21 cellular contexts compared by ENCODE assay signal in the genomic region with DNA sequence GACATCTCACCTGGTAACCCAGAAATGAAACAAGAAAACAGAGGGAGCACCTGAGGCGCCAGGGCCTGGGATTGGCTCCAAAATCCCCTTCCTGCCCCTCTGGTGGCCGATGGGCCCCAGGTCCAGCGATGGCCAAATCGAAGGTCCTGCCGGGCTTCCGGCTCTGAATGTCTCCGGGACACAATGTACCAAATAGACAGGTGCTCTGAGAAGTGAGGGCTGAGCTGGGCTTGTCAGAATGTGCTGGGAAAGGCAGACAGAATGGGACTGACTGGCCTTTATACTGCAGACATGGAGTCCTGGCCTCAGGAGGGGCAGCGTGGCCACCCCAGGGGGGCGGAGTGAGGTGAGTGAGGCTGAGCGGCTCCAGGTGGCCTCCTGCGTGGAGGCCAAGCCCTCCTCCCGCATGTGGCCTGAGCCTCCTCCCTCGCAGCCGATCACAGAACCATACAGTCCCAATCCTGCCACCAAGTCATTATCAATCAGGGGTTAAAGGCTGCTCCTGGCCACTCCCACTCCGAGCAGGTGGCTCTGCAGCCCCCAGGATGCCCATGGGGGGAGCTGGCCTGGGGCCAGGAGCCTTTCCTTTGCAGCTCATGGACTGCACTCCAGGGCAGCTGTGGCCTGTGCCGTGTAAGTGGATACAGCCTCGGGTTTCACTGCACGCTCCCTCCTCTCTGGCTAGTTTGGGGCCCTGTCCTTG.
A peak's percentile ranks its signal among the peaks of the same experiment; 100 is the strongest.
DNase-seq lines count a peak whose midpoint lies in the region; ATAC-seq and TF ChIP-seq lines count a peak whose summit lies in the region.
"Had no signal": no experiment of that assay in that cellular context is flagged by ENCODE, and none has a peak within 500 bp of the region (broad histone marks: within the 10 kb centered on the region; RNA-seq: fewer than 3 reads in every experiment).

No MANE protein-coding gene starts in this region.

- WGBS in SK-N-SH (ENCODE audit: low lambda C conversion rate), result 36% methylated on average over 6 of the region's 18 CpGs
- WGBS in sigmoid colon, 2 donors, result 78 to 85% methylated on average over 18 of the region's 18 CpGs

- no peak overlapping the region for H3K27ac ChIP-seq in SK-N-SH (ENCODE audit: low read depth in 2 of 2, low read length in 1 of 2)
- H3K27ac ChIP-seq in sigmoid colon, result no peak overlapping the region

- no peak overlapping the region for H2AFZ ChIP-seq in SK-N-SH (ENCODE audit: low read depth)

- H3K9me3 Mint-ChIP-seq in WTC11, result peaks cover 13% of the 10 kb centered on the region
- H3K9me3 Mint-ChIP-seq in natural killer cell, result no peaks in the 10 kb centered on the region
- H3K9me3 Mint-ChIP-seq: activated CD8-positive, alpha-beta T cell treated with anti-CD3 and anti-CD28 coated beads for 36 hours; type B pancreatic cell had no signal

- H3K36me3 Mint-ChIP-seq in WTC11, result peaks cover 10% of the 10 kb centered on the region
- no peaks in the 10 kb centered on the region for H3K36me3 Mint-ChIP-seq in natural killer cell
- H3K36me3 Mint-ChIP-seq: naive thymus-derived CD4-positive, alpha-beta T cell; type B pancreatic cell had no signal

- H3K4me3 Mint-ChIP-seq in WTC11 (no peak overlapping the region), natural killer cell (no peak overlapping the region)
- H3K4me3 Mint-ChIP-seq: activated CD8-positive, alpha-beta T cell treated with anti-CD3 and anti-CD28 coated beads for 36 hours; activated naive CD8-positive, alpha-beta T cell treated with anti-CD3 and anti-CD28 coated beads, Interleukin-2, amount 50 U/mL, for 24 hours; naive thymus-derived CD4-positive, alpha-beta T cell; stimulated activated naive B cell treated with anti-CD40 and anti-IgM and Interleukin-4, amounts not matched to agents 10 μg/mL and 1 μg/mL and 100 μg/mL, for 72 hours; type B pancreatic cell had no signal

- no peaks in the 10 kb centered on the region for H3K9me3 ChIP-seq in SK-N-SH
- peaks cover 0 to 5% (median 0%) of the 10 kb centered on the region in 4 donors for H3K9me3 ChIP-seq in sigmoid colon

- H3K36me3 ChIP-seq in SK-N-SH (replicated peaks in 1 of 2; ENCODE audit: control insufficient read depth in 1 of 2, insufficient read depth in 2 of 2, low read length in 1 of 2), result no peaks in the 10 kb centered on the region
- no peaks in the 10 kb centered on the region for H3K36me3 ChIP-seq in sigmoid colon

- TF ChIP-seq EP300 in SK-N-SH (IDR thresholded peaks at IDR 0.05; ENCODE audit: borderline replicate concordance in 1 of 2, low read depth in 1 of 2, low read length in 1 of 2) (no peak), sigmoid colon (IDR thresholded peaks at IDR 0.05) (no peak)

- H3K4me2 ChIP-seq in SK-N-SH, result no peak overlapping the region

- no peak for TF ChIP-seq CTCF in SK-N-SH (IDR thresholded peaks at IDR 0.05)
- TF ChIP-seq CTCF in WTC11 (IDR thresholded peaks at IDR 0.05), result no peak
- no peak for TF ChIP-seq CTCF in sigmoid colon (IDR thresholded peaks at IDR 0.05)
- no peak for TF ChIP-seq CTCF in natural killer cell (IDR thresholded peaks at IDR 0.05)

- POLR2A ChIA-PET in SK-N-SH (lab: Yijun Ruan, JAX) (no interaction called here), WTC11 (lab: Charles Lee) (no interaction called here)

- H3F3A ChIP-seq in SK-N-SH (replicated peaks; ENCODE audit: insufficient read depth), result no peaks in the 10 kb centered on the region

- no peaks in the 10 kb centered on the region for H3K27me3 ChIP-seq in SK-N-SH (ENCODE audit: insufficient read depth)
- H3K27me3 ChIP-seq in sigmoid colon, result no peaks in the 10 kb centered on the region

- H3K9ac ChIP-seq in SK-N-SH, result no peak overlapping the region

- H3K4me1 ChIP-seq in SK-N-SH (ENCODE audit: control insufficient read depth in 1 of 2, insufficient read depth in 2 of 2, low read depth in 1 of 2, low read length in 1 of 2), result peaks cover 0 to 11% of the 10 kb centered on the region in 2 experiments; a peak in 1 of 4 replicates
- H3K4me1 ChIP-seq in sigmoid colon, result no peaks in the 10 kb centered on the region

- no peaks in the 10 kb centered on the region for H4K20me1 ChIP-seq in SK-N-SH (ENCODE audit: insufficient read depth)

- H3K27me3 Mint-ChIP-seq in WTC11 (ENCODE audit: low read depth), result peaks cover 5% of the 10 kb centered on the region; the same call in 1 of the 2 replicates
- H3K27me3 Mint-ChIP-seq in natural killer cell (ENCODE audit: low read depth in 2 of 2), result peaks cover under 1 to 8% of the 10 kb centered on the region in 2 donors

- no peak overlapping the region for H3K4me3 ChIP-seq in SK-N-SH (ENCODE audit: low read depth in 2 of 2, low read length in 1 of 2)
- H3K4me3 ChIP-seq in sigmoid colon, result no peak overlapping the region
- H3K4me3 ChIP-seq: GM12878 had no signal

- DNase-seq in SK-N-SH, result peak; percentile 38
- peak; percentile 80 for DNase-seq in NCI-H146 (lab: John Stamatoyannopoulos, UW)
- no peak for DNase-seq in WTC11 (ENCODE audit: low spot score)
- DNase-seq in sigmoid colon, result peak; percentile 50
- DNase-seq in natural killer cell, result no peak
- DNase-seq: ACHN; activated CD8-positive, alpha-beta T cell treated with anti-CD3 and anti-CD28 coated beads for 36 hours; activated naive CD8-positive, alpha-beta T cell treated with anti-CD3 and anti-CD28 coated beads, Interleukin-2, amount 50 U/mL, for 24 hours; activated T-cell treated with anti-CD3 and anti-CD28 coated beads, Interleukin-2, amount 50 U/mL, for 48 hours; GDM1; mammary epithelial cell; naive thymus-derived CD4-positive, alpha-beta T cell; NCI-H1694 treated with DMSO at 0.1 percent for 48 hours; NK-92 treated with Interleukin-12 subunit alpha and Interleukin-12 subunit beta, amount 100 ng/mL, for 24 hours; stimulated activated naive B cell treated with anti-CD40 and anti-IgM and Interleukin-4, amounts not matched to agents 10 μg/mL and 1 μg/mL and 100 μg/mL, for 72 hours had no signal

- H3K9me2 ChIP-seq in SK-N-SH, result no peaks in the 10 kb centered on the region

- no peak for TF ChIP-seq POLR2A in sigmoid colon (IDR thresholded peaks at IDR 0.05)

- ATAC-seq in SK-N-SH treated with all-trans-retinoic acid at 6 μM for 48 hours (no peak), WTC11 (peak; percentile 20; the same call in 1 of the 2 replicates), natural killer cell (no peak), HG02852 (IDR thresholded peaks at IDR 0.05; ENCODE audit: unreplicated experiment) (no peak), GM19035 (IDR thresholded peaks at IDR 0.05; ENCODE audit: unreplicated experiment) (no peak)
- ATAC-seq: activated CD8-positive, alpha-beta T cell treated with anti-CD3 and anti-CD28 coated beads for 36 hours; activated naive CD8-positive, alpha-beta T cell treated with anti-CD3 and anti-CD28 coated beads, Interleukin-2, amount 50 U/mL, for 24 hours; esophagus mucosa; GM12878; naive thymus-derived CD4-positive, alpha-beta T cell; stimulated activated naive B cell treated with anti-CD40 and anti-IgM and Interleukin-4, amounts not matched to agents 10 μg/mL and 1 μg/mL and 100 μg/mL, for 72 hours had no signal

- no peaks in the 10 kb centered on the region for H3K79me2 ChIP-seq in SK-N-SH (ENCODE audit: insufficient read depth)

- no peak for TF ChIP-seq RAD21 in SK-N-SH (IDR thresholded peaks at IDR 0.05; ENCODE audit: low read length)

- CTCF ChIA-PET in SK-N-SH (lab: Yijun Ruan, JAX), result no interaction called here
- CTCF ChIA-PET in WTC11 (lab: Charles Lee), result no interaction called here

- H3K4me1 Mint-ChIP-seq in WTC11 (peaks cover 10% of the 10 kb centered on the region; the same call in 1 of the 2 replicates), natural killer cell (no peaks in the 10 kb centered on the region)

- intact Hi-C loops in sigmoid colon (cut with DNase I) (no loop called here), natural killer cell (cut with micrococcal nuclease) (no loop called here)

- no peak overlapping the region for H3K27ac Mint-ChIP-seq in WTC11
- H3K27ac Mint-ChIP-seq in natural killer cell, result no peak overlapping the region
- H3K27ac Mint-ChIP-seq: activated CD8-positive, alpha-beta T cell treated with anti-CD3 and anti-CD28 coated beads for 36 hours; activated naive CD8-positive, alpha-beta T cell treated with anti-CD3 and anti-CD28 coated beads, Interleukin-2, amount 50 U/mL, for 24 hours; naive thymus-derived CD4-positive, alpha-beta T cell; stimulated activated naive B cell treated with anti-CD40 and anti-IgM and Interleukin-4, amounts not matched to agents 10 μg/mL and 1 μg/mL and 100 μg/mL, for 72 hours; type B pancreatic cell had no signal

TF ChIP-seq in SK-N-SH, 30 proteins besides CTCF, POLR2A, EP300 and RAD21 (continues in another document):
- TF ChIP-seq, protein P1, sequence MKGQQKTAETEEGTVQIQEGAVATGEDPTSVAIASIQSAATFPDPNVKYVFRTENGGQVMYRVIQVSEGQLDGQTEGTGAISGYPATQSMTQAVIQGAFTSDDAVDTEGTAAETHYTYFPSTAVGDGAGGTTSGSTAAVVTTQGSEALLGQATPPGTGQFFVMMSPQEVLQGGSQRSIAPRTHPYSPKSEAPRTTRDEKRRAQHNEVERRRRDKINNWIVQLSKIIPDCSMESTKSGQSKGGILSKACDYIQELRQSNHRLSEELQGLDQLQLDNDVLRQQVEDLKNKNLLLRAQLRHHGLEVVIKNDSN (IDR thresholded peaks at IDR 0.05; ENCODE audit: borderline replicate concordance, low read depth), result no peak
- TF ChIP-seq GATA2 (CRISPR knock-in tag; IDR thresholded peaks at IDR 0.05) (no peak), EZH2phosphoT487 (IDR thresholded peaks at IDR 0.05; ENCODE audit: borderline replicate concordance, low read depth) (no peak)

TF ChIP-seq in SK-N-SH treated with all-trans-retinoic acid at 6 μM for 48 hours, 23 proteins besides CTCF, POLR2A, EP300 and RAD21 (continues in another document):
- TF ChIP-seq, protein P2, sequence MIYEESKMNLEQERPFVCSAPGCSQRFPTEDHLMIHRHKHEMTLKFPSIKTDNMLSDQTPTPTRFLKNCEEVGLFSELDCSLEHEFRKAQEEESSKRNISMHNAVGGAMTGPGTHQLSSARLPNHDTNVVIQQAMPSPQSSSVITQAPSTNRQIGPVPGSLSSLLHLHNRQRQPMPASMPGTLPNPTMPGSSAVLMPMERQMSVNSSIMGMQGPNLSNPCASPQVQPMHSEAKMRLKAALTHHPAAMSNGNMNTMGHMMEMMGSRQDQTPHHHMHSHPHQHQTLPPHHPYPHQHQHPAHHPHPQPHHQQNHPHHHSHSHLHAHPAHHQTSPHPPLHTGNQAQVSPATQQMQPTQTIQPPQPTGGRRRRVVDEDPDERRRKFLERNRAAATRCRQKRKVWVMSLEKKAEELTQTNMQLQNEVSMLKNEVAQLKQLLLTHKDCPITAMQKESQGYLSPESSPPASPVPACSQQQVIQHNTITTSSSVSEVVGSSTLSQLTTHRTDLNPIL (CRISPR knock-in tag; IDR thresholded peaks at IDR 0.05; ENCODE audit: low read depth), result no peak

TF ChIP-seq in WTC11, 78 proteins besides CTCF, POLR2A, EP300 and RAD21 (continues in another document):
- TF ChIP-seq MXD4 (CRISPR knock-in tag; IDR thresholded peaks at IDR 0.05; ENCODE audit: borderline replicate concordance), result no peak
- TF ChIP-seq, protein P1 (CRISPR knock-in tag; IDR thresholded peaks at IDR 0.05), result no peak

Comparison
In these comparisons a context has a peak if more than half of its experiments do, and no peak if none do; other contexts are left out.
1. DNase-seq: peak in SK-N-SH (single experiment), NCI-H146 (single experiment) and sigmoid colon (single experiment); none in WTC11 (single experiment) and natural killer cell (single experiment).